Comparison of ENCODE assay signal across 1 cellular context in the genomic region with DNA sequence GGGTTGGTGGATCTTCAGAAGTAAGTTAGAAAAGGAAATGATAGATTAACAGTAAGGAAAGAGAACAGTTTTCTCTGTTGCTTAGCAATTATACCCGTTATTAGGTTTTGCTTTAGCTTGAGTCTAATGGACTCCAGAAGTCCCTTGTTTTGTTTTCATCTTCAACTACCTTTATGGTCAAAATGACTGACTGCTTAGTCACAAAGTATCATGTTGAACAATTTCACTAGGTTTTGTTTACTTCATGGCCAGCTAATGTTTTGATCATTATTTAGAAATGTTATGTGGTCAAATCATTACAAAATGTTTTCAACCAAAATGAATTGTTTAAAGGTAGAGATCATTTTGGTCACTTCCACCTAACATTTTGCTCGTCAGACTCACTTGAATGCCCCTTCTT.
TF ChIP-seq lines count a peak whose summit lies in the region.

No MANE protein-coding gene starts in this region.

TF ChIP-seq in WTC11, 78 proteins besides CTCF, POLR2A, EP300 and RAD21 (continued from another document):
- TF ChIP-seq, protein P1, sequence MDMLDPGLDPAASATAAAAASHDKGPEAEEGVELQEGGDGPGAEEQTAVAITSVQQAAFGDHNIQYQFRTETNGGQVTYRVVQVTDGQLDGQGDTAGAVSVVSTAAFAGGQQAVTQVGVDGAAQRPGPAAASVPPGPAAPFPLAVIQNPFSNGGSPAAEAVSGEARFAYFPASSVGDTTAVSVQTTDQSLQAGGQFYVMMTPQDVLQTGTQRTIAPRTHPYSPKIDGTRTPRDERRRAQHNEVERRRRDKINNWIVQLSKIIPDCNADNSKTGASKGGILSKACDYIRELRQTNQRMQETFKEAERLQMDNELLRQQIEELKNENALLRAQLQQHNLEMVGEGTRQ (CRISPR knock-in tag; IDR thresholded peaks at IDR 0.05) = no peak
- no peak for TF ChIP-seq ZNF423 (CRISPR knock-in tag; IDR thresholded peaks at IDR 0.05)
- TF ChIP-seq, protein P2, sequence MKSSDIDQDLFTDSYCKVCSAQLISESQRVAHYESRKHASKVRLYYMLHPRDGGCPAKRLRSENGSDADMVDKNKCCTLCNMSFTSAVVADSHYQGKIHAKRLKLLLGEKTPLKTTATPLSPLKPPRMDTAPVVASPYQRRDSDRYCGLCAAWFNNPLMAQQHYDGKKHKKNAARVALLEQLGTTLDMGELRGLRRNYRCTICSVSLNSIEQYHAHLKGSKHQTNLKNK (CRISPR knock-in tag; IDR thresholded peaks at IDR 0.05) = no peak
